In genomic region chr19:14253822-14254396, GRCh38 we compare ENCODE assay signal across 8 cellular contexts. TPM values are rescaled to one million over a fixed set of nuclear protein-coding genes. Genes with fewer than 3 reads are reported as not detected.
DNase-seq lines count a peak whose midpoint lies in the region; ATAC-seq and TF ChIP-seq lines count a peak whose summit lies in the region.
"Not testable (repeated sequence)": the region's sequence is repeated elsewhere in the genome, so short reads cannot be mapped to it uniquely, and the experiment has no call there.

No MANE protein-coding gene starts in this region.

- POLR2A ChIA-PET in activated B cell treated with CpG ODN at 0.5 μM for 24 hours (lab: Charles Lee), result not testable (repeated sequence)

- peak; percentile 27 for ATAC-seq in activated B cell treated with CpG ODN at 0.5 μM for 24 hours (ENCODE audit: low read depth)
- peak; percentile 36 for ATAC-seq in stimulated activated memory B cell treated with anti-CD40 and anti-IgM and Interleukin-4, amounts not matched to agents 10 μg/mL and 1 μg/mL and 100 μg/mL, for 72 hours

- H3K4me3 Mint-ChIP-seq in activated B cell treated with CpG ODN at 0.5 μM for 24 hours; stimulated activated memory B cell treated with anti-CD40 and anti-IgM and Interleukin-4, amounts not matched to agents 10 μg/mL and 1 μg/mL and 100 μg/mL, for 72 hours: not testable (repeated sequence)
- H3K4me3 Mint-ChIP-seq in brain (peak overlapping the region; percentile 47 to 77 (median 74)), glutamatergic neuron (ENCODE audit: unreplicated experiment) (peak overlapping the region; percentile 56)

- not testable (repeated sequence) for TF ChIP-seq CTCF in activated B cell treated with CpG ODN at 0.5 μM for 24 hours (IDR thresholded peaks at IDR 0.05); brain (conservative IDR thresholded peaks at IDR 0.05); glutamatergic neuron (IDR thresholded peaks at IDR 0.05; ENCODE audit: partially characterized antibody, unreplicated experiment)

- H3K36me3 ChIP-seq in H7 (replicated peaks; ENCODE audit: control insufficient read depth, insufficient read depth, low read length); mesendoderm (ENCODE audit: control insufficient read depth, insufficient read depth, low read length): not testable (repeated sequence)

- H3K9ac ChIP-seq in mesendoderm (ENCODE audit: low read length), result not testable (repeated sequence)

- intact Hi-C loops in activated B cell treated with CpG ODN at 0.5 μM for 24 hours (cut with micrococcal nuclease), result not testable (repeated sequence)

- not testable (repeated sequence) for H3K18ac ChIP-seq in mesendoderm (ENCODE audit: low read length)

- peak overlapping the region; percentile 30 for H3K27ac Mint-ChIP-seq in activated B cell treated with CpG ODN at 0.5 μM for 24 hours
- H3K27ac Mint-ChIP-seq in brain, result peak overlapping the region; percentile 45 to 75 (median 51)
- H3K27ac Mint-ChIP-seq in glutamatergic neuron (ENCODE audit: unreplicated experiment); stimulated activated memory B cell treated with anti-CD40 and anti-IgM and Interleukin-4, amounts not matched to agents 10 μg/mL and 1 μg/mL and 100 μg/mL, for 72 hours: not testable (repeated sequence)

- CTCF ChIA-PET in activated B cell treated with CpG ODN at 0.5 μM for 24 hours (lab: Charles Lee), result not testable (repeated sequence)

- H3K9me3 Mint-ChIP-seq in activated B cell treated with CpG ODN at 0.5 μM for 24 hours; glutamatergic neuron (ENCODE audit: unreplicated experiment); stimulated activated memory B cell treated with anti-CD40 and anti-IgM and Interleukin-4, amounts not matched to agents 10 μg/mL and 1 μg/mL and 100 μg/mL, for 72 hours: not testable (repeated sequence)
- H3K9me3 Mint-ChIP-seq in brain, result peaks cover 0 to 11% (median 0%) of the 10 kb centered on the region in 5 experiments

- H4K5ac ChIP-seq in mesendoderm (ENCODE audit: low read length), result not testable (repeated sequence)

- not testable (repeated sequence) for H2AK5ac ChIP-seq in mesendoderm (ENCODE audit: low read length)

- H3K4ac ChIP-seq in mesendoderm (ENCODE audit: low read depth, low read length), result not testable (repeated sequence)

- H4K8ac ChIP-seq in mesendoderm (ENCODE audit: low read depth, low read length), result not testable (repeated sequence)

- H3K79me2 ChIP-seq in mesendoderm (ENCODE audit: control insufficient read depth, insufficient read depth, low read length), result not testable (repeated sequence)

- H2BK5ac ChIP-seq in mesendoderm (ENCODE audit: low read length), result not testable (repeated sequence)

- DNase-seq in Ammon's horn (ENCODE audit: low spot score) (peak; percentile 40), H7 (peak; percentile 33), NCI-H2227 (lab: John Stamatoyannopoulos, UW; ENCODE audit: unreplicated experiment) (peak; percentile 67), glutamatergic neuron (peak; percentile 59), mesendoderm (peak; percentile 77)
- DNase-seq in activated B cell treated with CpG ODN at 0.5 μM for 24 hours, result not testable (repeated sequence)

- not testable (repeated sequence) for H3K79me1 ChIP-seq in mesendoderm (ENCODE audit: low read length)

- not testable (repeated sequence) for H3K36me3 Mint-ChIP-seq in activated B cell treated with CpG ODN at 0.5 μM for 24 hours (ENCODE audit: low read depth); brain; glutamatergic neuron (ENCODE audit: unreplicated experiment); stimulated activated memory B cell treated with anti-CD40 and anti-IgM and Interleukin-4, amounts not matched to agents 10 μg/mL and 1 μg/mL and 100 μg/mL, for 72 hours

- H3K27me3 ChIP-seq in H7 (ENCODE audit: control insufficient read depth, insufficient read depth, low read length); mesendoderm (ENCODE audit: insufficient read depth, low read length, poor library complexity): not testable (repeated sequence)

- not testable (repeated sequence) for H3K27me3 Mint-ChIP-seq in activated B cell treated with CpG ODN at 0.5 μM for 24 hours; brain; glutamatergic neuron (ENCODE audit: unreplicated experiment); stimulated activated memory B cell treated with anti-CD40 and anti-IgM and Interleukin-4, amounts not matched to agents 10 μg/mL and 1 μg/mL and 100 μg/mL, for 72 hours

- not testable (repeated sequence) for H3K4me1 ChIP-seq in mesendoderm (ENCODE audit: control insufficient read depth, low read depth, low read length)

- H2BK120ac ChIP-seq in mesendoderm (ENCODE audit: low read depth, low read length), result not testable (repeated sequence)

- H3K27ac ChIP-seq in mesendoderm (ENCODE audit: low read depth, low read length), result not testable (repeated sequence)

- no CpG with 5 or more reads among the region's 17 CpGs for WGBS in mesendoderm (ENCODE audit: extremely low coverage, insufficient coverage, low lambda C conversion rate)

- H3K23ac ChIP-seq in mesendoderm (ENCODE audit: low read length), result not testable (repeated sequence)

- not testable (repeated sequence) for H3K56ac ChIP-seq in mesendoderm (ENCODE audit: low read length)

- H3K4me2 ChIP-seq in mesendoderm (ENCODE audit: low read length), result not testable (repeated sequence)

- not testable (repeated sequence) for H2BK15ac ChIP-seq in mesendoderm (replicated peaks; ENCODE audit: low read depth)

- H3K4me3 ChIP-seq in H7 (ENCODE audit: insufficient read depth, low read depth, low read length); mesendoderm (ENCODE audit: low read length): not testable (repeated sequence)

- H3K4me1 Mint-ChIP-seq in activated B cell treated with CpG ODN at 0.5 μM for 24 hours (peaks cover 16% of the 10 kb centered on the region), brain (peaks cover 47% of the 10 kb centered on the region)
- not testable (repeated sequence) for H3K4me1 Mint-ChIP-seq in glutamatergic neuron (ENCODE audit: low read depth, unreplicated experiment)
- peaks cover 13% of the 10 kb centered on the region for H3K4me1 Mint-ChIP-seq in stimulated activated memory B cell treated with anti-CD40 and anti-IgM and Interleukin-4, amounts not matched to agents 10 μg/mL and 1 μg/mL and 100 μg/mL, for 72 hours

RNA-seq across cellular contexts. Expression of gene ADGRL1, which starts 47.9 kb away (rescaled TPM):
- 60.7 and 74.4 TPM in 2 replicates for total RNA-seq in H7 (2014; rRNA removed; shearing (Covaris generic))
- total RNA-seq in activated B cell treated with CpG ODN at 0.5 μM for 24 hours (1.4 and 2.7 TPM in 2 replicates), glutamatergic neuron (ENCODE audit: unreplicated experiment) (68.1 TPM)
- 78.5 TPM for polyA plus RNA-seq in brain (ENCODE audit: insufficient read depth, low read depth, low replicate concordance)
- polyA plus RNA-seq in mesendoderm (2013, experiment 1 of 2), result 34.1 TPM
- 34.3 TPM for polyA plus RNA-seq in mesendoderm (2013, experiment 2 of 2)

Comparison
In these comparisons a context has a peak if more than half of its experiments do, and no peak if none do; other contexts are left out.
1. RNA of gene ADGRL1, which starts 47.9 kb away (total RNA-seq): 68.1 TPM in glutamatergic neuron (single experiment) and 60.7 to 74.4 TPM in H7; 1.4 to 2.7 TPM in activated B cell treated with CpG ODN at 0.5 μM for 24 hours; every median in the first group is over 10 times any median in the second.